ENCODE assay signal across 16 cellular contexts in genomic region chr3:101638262-101638745, GRCh38. TPM values are rescaled to one million over a fixed set of nuclear protein-coding genes. Genes with fewer than 3 reads are reported as not detected.
DNase-seq lines count a peak whose midpoint lies in the region; ATAC-seq, FAIRE-seq and TF ChIP-seq lines count a peak whose summit lies in the region.
"Had no signal": no experiment of that assay in that cellular context is flagged by ENCODE, and none has a peak within 500 bp of the region (broad histone marks: within the 10 kb centered on the region; RNA-seq: fewer than 3 reads in every experiment).

No MANE protein-coding gene starts in this region.

- H3K9me3 ChIP-seq in HepG2 (ENCODE audit: low read length), result no peaks in the 10 kb centered on the region
- no peaks in the 10 kb centered on the region for H3K9me3 ChIP-seq in right lobe of liver
- no peaks in the 10 kb centered on the region for H3K9me3 ChIP-seq in OCI-LY7 (ENCODE audit: low read length)
- H3K9me3 ChIP-seq: uterus had no signal

- no peak for TF ChIP-seq RAD21 in HepG2 (CRISPR knock-in tag; IDR thresholded peaks at IDR 0.05)

- in situ Hi-C loops in HepG2 (cut with HindIII; ENCODE audit: extremely low pct_ligation_motif_present, low pct_unique_long_range_greater_than_20kb), result loop anchor here (5.0 to 25.0 kb wide), 3 partner anchors 66 to 576 kb away; partner anchors contain the start of gene PCNP

- no peak overlapping the region for H3K27ac ChIP-seq in HepG2 (ENCODE audit: extremely low read length, insufficient read depth, low read length)
- H3K27ac ChIP-seq in right lobe of liver, result no peak overlapping the region
- H3K27ac ChIP-seq in OCI-LY7 (ENCODE audit: low read depth, low read length, poor library complexity, severe bottlenecking), result no peak overlapping the region
- H3K27ac ChIP-seq: PC-9, uterus had no signal

- POLR2A ChIA-PET in HepG2 (lab: Yijun Ruan, JAX) (interaction anchor here (1.4 kb wide), 1 partner anchor 65 kb away, joined by 4 read pairs; no protein-coding TSS in a partner anchor), OCI-LY7 (lab: Charles Lee) (interaction anchor here (1.0 kb wide), 1 partner anchor 11 kb away, joined by 3 read pairs; no protein-coding TSS in a partner anchor)

- H3K36me3 ChIP-seq in HepG2 (replicated peaks in 1 of 2; ENCODE audit: control insufficient read depth in 1 of 2, insufficient read depth in 2 of 2, low read length in 2 of 2) (no peaks in the 10 kb centered on the region), right lobe of liver (no peaks in the 10 kb centered on the region), OCI-LY7 (ENCODE audit: insufficient read depth, low read length) (no peaks in the 10 kb centered on the region)
- H3K36me3 ChIP-seq: uterus had no signal

- TF ChIP-seq POLR2A in HepG2 (IDR thresholded peaks at IDR 0.05; ENCODE audit: insufficient read depth in 1 of 2, low read depth in 2 of 2, low read length in 2 of 2) (no peak), right lobe of liver (IDR thresholded peaks at IDR 0.05) (no peak)

- H3K4me1 ChIP-seq in HepG2 (ENCODE audit: insufficient read depth, low read length) (peaks cover 22% of the 10 kb centered on the region), right lobe of liver (no peaks in the 10 kb centered on the region), OCI-LY7 (ENCODE audit: insufficient read depth, low read length, poor library complexity, severe bottlenecking) (no peaks in the 10 kb centered on the region)
- H3K4me1 ChIP-seq: uterus had no signal

- ATAC-seq in HepG2 (peak; percentile 87), right lobe of liver (no peak), GM19463 (IDR thresholded peaks at IDR 0.05; ENCODE audit: unreplicated experiment) (no peak)
- ATAC-seq: activated T-helper 17 cell treated with anti-CD3 and anti-CD28 coated beads, Interleukin-2, amount 50 U/mL, for 72 hours; stimulated activated memory B cell treated with anti-CD40 and anti-IgM and Interleukin-4, amounts not matched to agents 10 μg/mL and 1 μg/mL and 100 μg/mL, for 72 hours had no signal

- H3K79me2 ChIP-seq in HepG2 (ENCODE audit: insufficient read depth, low read length) (no peaks in the 10 kb centered on the region), OCI-LY7 (ENCODE audit: insufficient read depth, low read depth, low read length) (no peaks in the 10 kb centered on the region)

- WGBS in HepG2 (ENCODE audit: low lambda C conversion rate), result 43% methylated on average over 10 of the region's 10 CpGs
- 78% methylated on average over 10 of the region's 10 CpGs for WGBS in right lobe of liver (ENCODE audit: insufficient coverage, low coverage, low lambda C conversion rate, missing lambda C conversion rate)

- no peaks in the 10 kb centered on the region for H3K9me2 ChIP-seq in OCI-LY7 (ENCODE audit: insufficient read depth, low read length)

- DNase-seq in HepG2 (ENCODE audit: low spot score), result peak; percentile 35
- no peak for DNase-seq in right lobe of liver
- DNase-seq in OCI-LY7 (ENCODE audit: low spot score), result peak; percentile 7
- DNase-seq in epithelial cell of proximal tubule (ENCODE audit: low read depth), result no peak
- peak; percentile 2 for DNase-seq in smooth muscle cell of the brain vasculature (ENCODE audit: low read depth, low spot score)
- DNase-seq in stimulated activated CD4-positive, alpha-beta T cell treated with anti-CD3 and anti-CD28 coated beads, Interleukin-4, amount 100 ng/mL, for 4 hours, result no peak
- DNase-seq in NCI-H1930 (lab: John Stamatoyannopoulos, UW), result no peak
- DNase-seq: activated CD4-positive, alpha-beta T cell treated with anti-CD3 and anti-CD28 coated beads for 4 hours; PC-9; stimulated activated CD4-positive, alpha-beta T cell treated with anti-CD3 and anti-CD28 coated beads, Interleukin-2, amount 100 ng/mL, for 48 hours; T-cell; uterus had no signal

- peaks cover 0 to 21% of the 10 kb centered on the region in 2 experiments; a peak in 3 of 5 replicates for H3K27me3 ChIP-seq in HepG2 (ENCODE audit: control insufficient read depth in 1 of 2, insufficient read depth in 2 of 2, low read length in 2 of 2)
- H3K27me3 ChIP-seq in right lobe of liver, result no peaks in the 10 kb centered on the region
- H3K27me3 ChIP-seq: uterus had no signal

- no peaks in the 10 kb centered on the region for H4K20me1 ChIP-seq in HepG2 (ENCODE audit: insufficient read depth, low read length)
- no peaks in the 10 kb centered on the region for H4K20me1 ChIP-seq in OCI-LY7 (ENCODE audit: insufficient read depth, low read length)

- intact Hi-C loops in HepG2 (cut with micrococcal nuclease; ENCODE audit: unreplicated experiment), result loop anchor here (5.0 to 10.0 kb wide), 3 partner anchors 124 to 426 kb away; partner anchors contain the start of gene SENP7
- intact Hi-C loops in right lobe of liver (cut with DNase I), result no loop called here
- intact Hi-C loops in OCI-LY7 (cut with micrococcal nuclease; ENCODE audit: unreplicated experiment), result loop anchor here (10.0 kb wide), 1 partner anchor 564 kb away; no protein-coding TSS in a partner anchor

- CTCF ChIA-PET in HepG2 (lab: Yijun Ruan, JAX; ENCODE audit: low intra/inter-chr PET ratio, low total read pairs) (no interaction called here), OCI-LY7 (lab: Charles Lee; ENCODE audit: unreplicated experiment) (interaction anchor here (0.5 kb wide), 1 partner anchor 82 kb away, joined by 3 read pairs; no protein-coding TSS in a partner anchor)

- H3K4me2 ChIP-seq in HepG2 (ENCODE audit: low read depth, low read length) (peak overlapping the region; percentile 43), OCI-LY7 (ENCODE audit: low read length) (no peak overlapping the region)
- H3K4me2 ChIP-seq: PC-9 had no signal

- BruUV-seq in HepG2 (replicated peaks; lab: Mats Ljungman, UMichigan), result no TSS peak
- BruUV-seq in OCI-LY7 (replicated peaks; lab: Mats Ljungman, UMichigan), result no TSS peak

- TF ChIP-seq EP300 in HepG2 (IDR thresholded peaks at IDR 0.05; ENCODE audit: low read depth in 2 of 2, low read length in 2 of 2), result no peak
- no peak for TF ChIP-seq EP300 in HepG2 (CRISPR knock-in tag; IDR thresholded peaks at IDR 0.05; ENCODE audit: borderline replicate concordance)

- TF ChIP-seq CTCF in HepG2 (CRISPR knock-in tag; IDR thresholded peaks at IDR 0.05) (peak; percentile 69), right lobe of liver (IDR thresholded peaks at IDR 0.05) (no peak), OCI-LY7 (conservative IDR thresholded peaks at IDR 0.05; ENCODE audit: low read length) (peak; percentile 49; the same call in 1 of the 2 replicates), epithelial cell of proximal tubule (conservative IDR thresholded peaks at IDR 0.05; ENCODE audit: low read depth, low read length) (peak; percentile 25)

- H3K4me3 ChIP-seq in HepG2 (replicated peaks in 1 of 3; ENCODE audit: insufficient read depth in 1 of 3, low read depth in 2 of 3, low read length in 3 of 3), result peak overlapping the region in 2 of 3 experiments; percentile 19 to 31; a peak in 2 of 6 replicates
- H3K4me3 ChIP-seq in right lobe of liver, result no peak overlapping the region
- H3K4me3 ChIP-seq in OCI-LY7 (ENCODE audit: low read depth, low read length, poor library complexity, severe bottlenecking), result no peak overlapping the region
- H3K4me3 ChIP-seq in epithelial cell of proximal tubule (ENCODE audit: low read depth, low read length), result no peak overlapping the region
- H3K4me3 ChIP-seq: PC-9, uterus had no signal

- no peak overlapping the region for H3K9ac ChIP-seq in HepG2 (ENCODE audit: insufficient read depth, low read depth, low read length)

- peak; percentile 62 for FAIRE-seq in HepG2 (lab: Jason Lieb, UNC)
- FAIRE-seq: GM12891 had no signal

- H2AFZ ChIP-seq in HepG2 (ENCODE audit: low read length), result no peak overlapping the region
- no peak overlapping the region for H2AFZ ChIP-seq in OCI-LY7 (ENCODE audit: low read length)
- H2AFZ ChIP-seq: PC-9 had no signal

RNA-seq across cellular contexts. Expression of gene ZBTB11, which starts 38.6 kb away (rescaled TPM):
- 18.1 and 24.6 TPM in 2 replicates for total RNA-seq in HepG2 (2016; rRNA removed; fragmentation: Illumina TruSeq; extraction: Trizol)
- 5.4 and 8.1 TPM in 2 replicates for total RNA-seq in HepG2 (2016; cell fraction: cytosol; rRNA removed; fragmentation: Illumina TruSeq; extraction: Trizol; ENCODE audit: low read depth)
- 17.4 and 24.4 TPM in 2 replicates for total RNA-seq in HepG2 (2016; cell fraction: insoluble cytoplasmic fraction; rRNA removed; fragmentation: Illumina TruSeq; extraction: Trizol)
- total RNA-seq in HepG2 (2016; cell fraction: membrane; rRNA removed; fragmentation: Illumina TruSeq; extraction: Trizol), result 6.4 and 7.7 TPM in 2 replicates
- total RNA-seq in HepG2 (2016; cell fraction: nucleus; rRNA removed; fragmentation: Illumina TruSeq; extraction: Trizol), result 20.2 and 22.5 TPM in 2 replicates
- polyA plus RNA-seq in HepG2 (2011; rRNA removed), result 5.2 and 5.9 TPM in 2 replicates
- polyA plus RNA-seq in HepG2 (2011; cell fraction: cytosol; rRNA removed), result 1.9 and 2.8 TPM in 2 replicates
- 6.0 and 7.5 TPM in 2 replicates for polyA plus RNA-seq in HepG2 (2011; cell fraction: nucleus; rRNA removed)
- polyA plus RNA-seq in HepG2 (2012), result 7.3 and 8.2 TPM in 2 replicates
- polyA plus RNA-seq in HepG2 (2016; cell fraction: cytosol; fragmentation: Illumina TruSeq; extraction: Trizol; ENCODE audit: low read depth), result 0.27 TPM in 2 replicates
- 12.4 and 13.0 TPM in 2 replicates for polyA plus RNA-seq in HepG2 (2016; cell fraction: insoluble cytoplasmic fraction; fragmentation: Illumina TruSeq; extraction: Trizol; ENCODE audit: low read depth)
- 1.3 TPM in 2 replicates for polyA plus RNA-seq in HepG2 (2016; cell fraction: membrane; fragmentation: Illumina TruSeq; extraction: Trizol; ENCODE audit: low read depth)
- 18.0 and 18.7 TPM in 2 replicates for polyA plus RNA-seq in HepG2 (2016; cell fraction: nucleus; fragmentation: Illumina TruSeq; extraction: Trizol; ENCODE audit: insufficient read depth, low read depth)
- 7.1 and 9.5 TPM in 2 replicates for polyA minus RNA-seq in HepG2 (2011; rRNA and poly(A)+ RNA removed; ENCODE audit: low replicate concordance)
- polyA minus RNA-seq in HepG2 (2011; cell fraction: cytosol; rRNA and poly(A)+ RNA removed), result 11.8 and 14.0 TPM in 2 replicates
- polyA minus RNA-seq in HepG2 (2011; cell fraction: nucleus; rRNA and poly(A)+ RNA removed), result 27.7 and 31.0 TPM in 2 replicates
- 1 to 10 TPM; 5.4 to 8.5 (median 7.9) TPM for total RNA-seq in right lobe of liver
- total RNA-seq in OCI-LY7 (2014; rRNA removed; shearing (Covaris generic)), result 21.8 and 26.8 TPM in 2 replicates
- total RNA-seq in OCI-LY7 (2022), result 21.5 and 24.4 TPM in 2 replicates
- 11.8 and 12.8 TPM in 2 replicates for total RNA-seq in epithelial cell of proximal tubule

RNA-seq across cellular contexts. Expression of gene RPL24, which starts 48.2 kb away (rescaled TPM):
- total RNA-seq in HepG2 (2016; rRNA removed; fragmentation: Illumina TruSeq; extraction: Trizol) (1,056 and 1,362 TPM in 2 replicates), right lobe of liver (100 to 1,000 TPM; 336 to 620 (median 364) TPM), OCI-LY7 (2022) (1,335 and 1,380 TPM in 2 replicates), epithelial cell of proximal tubule (2,026 and 2,298 TPM in 2 replicates)
- total RNA-seq in HepG2 (2016; cell fraction: cytosol; rRNA removed; fragmentation: Illumina TruSeq; extraction: Trizol; ENCODE audit: low read depth), result 1,422 and 1,553 TPM in 2 replicates
- 1,073 and 1,398 TPM in 2 replicates for total RNA-seq in HepG2 (2016; cell fraction: insoluble cytoplasmic fraction; rRNA removed; fragmentation: Illumina TruSeq; extraction: Trizol)
- 1,942 and 1,946 TPM in 2 replicates for total RNA-seq in HepG2 (2016; cell fraction: membrane; rRNA removed; fragmentation: Illumina TruSeq; extraction: Trizol)
- 372 and 380 TPM in 2 replicates for total RNA-seq in HepG2 (2016; cell fraction: nucleus; rRNA removed; fragmentation: Illumina TruSeq; extraction: Trizol)
- polyA plus RNA-seq in HepG2 (2011; rRNA removed), result 1,058 and 1,150 TPM in 2 replicates
- 564 and 1,013 TPM in 2 replicates for polyA plus RNA-seq in HepG2 (2011; cell fraction: cytosol; rRNA removed)
- 191 and 261 TPM in 2 replicates for polyA plus RNA-seq in HepG2 (2011; cell fraction: nucleus; rRNA removed)
- polyA plus RNA-seq in HepG2 (2012), result 1,418 and 1,581 TPM in 2 replicates
- 1,680 and 1,696 TPM in 2 replicates for polyA plus RNA-seq in HepG2 (2016; cell fraction: cytosol; fragmentation: Illumina TruSeq; extraction: Trizol; ENCODE audit: low read depth)
- polyA plus RNA-seq in HepG2 (2016; cell fraction: insoluble cytoplasmic fraction; fragmentation: Illumina TruSeq; extraction: Trizol; ENCODE audit: low read depth), result 1,319 and 1,459 TPM in 2 replicates
- 1,798 and 1,842 TPM in 2 replicates for polyA plus RNA-seq in HepG2 (2016; cell fraction: membrane; fragmentation: Illumina TruSeq; extraction: Trizol; ENCODE audit: low read depth)
- 641 and 653 TPM in 2 replicates for polyA plus RNA-seq in HepG2 (2016; cell fraction: nucleus; fragmentation: Illumina TruSeq; extraction: Trizol; ENCODE audit: insufficient read depth, low read depth)
- 269 and 569 TPM in 2 replicates for polyA minus RNA-seq in HepG2 (2011; rRNA and poly(A)+ RNA removed; ENCODE audit: low replicate concordance)
- 209 and 212 TPM in 2 replicates for polyA minus RNA-seq in HepG2 (2011; cell fraction: cytosol; rRNA and poly(A)+ RNA removed)
- polyA minus RNA-seq in HepG2 (2011; cell fraction: nucleus; rRNA and poly(A)+ RNA removed), result 213 and 250 TPM in 2 replicates
- 2,111 and 2,631 TPM in 2 replicates for total RNA-seq in OCI-LY7 (2014; rRNA removed; shearing (Covaris generic))

Comparison
In these comparisons a context has a peak if more than half of its experiments do, and no peak if none do; other contexts are left out.
1. DNase-seq: peak in HepG2 (single experiment), OCI-LY7 (single experiment) and smooth muscle cell of the brain vasculature (single experiment); none in right lobe of liver (0 of 3), epithelial cell of proximal tubule (single experiment), stimulated activated CD4-positive, alpha-beta T cell treated with anti-CD3 and anti-CD28 coated beads, Interleukin-4, amount 100 ng/mL, for 4 hours (0 of 2) and NCI-H1930 (0 of 2).
2. H3K4me3 ChIP-seq: peak in HepG2 (2 of 3); none in right lobe of liver (0 of 3), OCI-LY7 (single experiment) and epithelial cell of proximal tubule (single experiment).
3. CTCF ChIP-seq: peak in HepG2 (single experiment), OCI-LY7 (single experiment) and epithelial cell of proximal tubule (single experiment); none in right lobe of liver (0 of 4).
4. intact Hi-C loops: an anchor here in HepG2 (5.0 to 10.0 kb wide) and OCI-LY7 (10.0 kb wide); none called in right lobe of liver.